ENCODE assay signal across 12 cellular contexts in genomic region chr1:86487131-86487804, GRCh38.
DNase-seq lines count a peak whose midpoint lies in the region; ATAC-seq and TF ChIP-seq lines count a peak whose summit lies in the region.
"Had no signal": no experiment of that assay in that cellular context is flagged by ENCODE, and none has a peak within 500 bp of the region (broad histone marks: within the 10 kb centered on the region; RNA-seq: fewer than 3 reads in every experiment).

No MANE protein-coding gene starts in this region.

- TF ChIP-seq CTCF in foreskin fibroblast (IDR thresholded peaks at IDR 0.05; ENCODE audit: low read depth, low read length) = no peak

- H3K4me3 ChIP-seq in foreskin fibroblast (ENCODE audit: low read depth in 1 of 2, low read length in 2 of 2) (no peak overlapping the region), skeletal muscle cell (ENCODE audit: low read depth, low read length) (no peak overlapping the region)
- H3K4me3 ChIP-seq: Peyer's patch had no signal

- DNase-seq in EH (ENCODE audit: low read depth) = peak; percentile 95
- peak; percentile 87 for DNase-seq in T1000 (lab: John Stamatoyannopoulos, UW)
- DNase-seq in foreskin fibroblast = peak; percentile 98 to 99
- DNase-seq in skeletal muscle cell (ENCODE audit: low read depth) = peak; percentile 99
- no peak for DNase-seq in retina
- no peak for DNase-seq in effector CD4-positive, alpha-beta T cell
- no peak for DNase-seq in stimulated activated CD4-positive, alpha-beta T cell treated with anti-CD3 and anti-CD28 coated beads, Interleukin-15, amount 100 ng/mL, for 24 hours
- DNase-seq: immature natural killer cell, nucleus accumbens, Peyer's patch had no signal

- no peak for ATAC-seq in GM21825 (IDR thresholded peaks at IDR 0.05; ENCODE audit: unreplicated experiment)
- ATAC-seq: activated T-helper 17 cell treated with anti-CD3 and anti-CD28 coated beads, Interleukin-2, amount 50 U/mL, for 72 hours had no signal

Comparison
In these comparisons a context has a peak if more than half of its experiments do, and no peak if none do; other contexts are left out.
1. DNase-seq: peak in EH (single experiment), T1000 (single experiment), foreskin fibroblast (2 of 2) and skeletal muscle cell (single experiment); none in retina (single experiment), effector CD4-positive, alpha-beta T cell (single experiment) and stimulated activated CD4-positive, alpha-beta T cell treated with anti-CD3 and anti-CD28 coated beads, Interleukin-15, amount 100 ng/mL, for 24 hours (single experiment).